ENCODE assay signal across 8 cellular contexts in genomic region chr10:70331486-70332268, GRCh38. TPM values are rescaled to one million over a fixed set of nuclear protein-coding genes. Genes with fewer than 3 reads are reported as not detected.
DNase-seq lines count a peak whose midpoint lies in the region; ATAC-seq and TF ChIP-seq lines count a peak whose summit lies in the region.

No MANE protein-coding gene starts in this region.

- ATAC-seq in activated naive CD8-positive, alpha-beta T cell treated with anti-CD3 and anti-CD28 coated beads, Interleukin-2, amount 10 ng/mL, durations not matched to agents 7 days and 5 days (ENCODE audit: low read depth): peak; percentile 57
- ATAC-seq in HG02981 (IDR thresholded peaks at IDR 0.05; ENCODE audit: unreplicated experiment) (peak; percentile 77), GM19324 (IDR thresholded peaks at IDR 0.05; ENCODE audit: low FRiP score, unreplicated experiment) (no peak)

- H3K36me3 ChIP-seq in adipocyte (ENCODE audit: control insufficient read depth, insufficient read depth, low read length, severe bottlenecking) (no peaks in the 10 kb centered on the region), left ventricle myocardium inferior (no peaks in the 10 kb centered on the region)

- no peak for DNase-seq in activated naive CD8-positive, alpha-beta T cell treated with anti-CD3 and anti-CD28 coated beads, Interleukin-2, amount 10 ng/mL, durations not matched to agents 7 days and 5 days
- DNase-seq in activated naive CD8-positive, alpha-beta T cell treated with anti-CD3 and anti-CD28 coated beads for 36 hours: no peak
- DNase-seq in NCI-H446 treated with DMSO at 0.1 percent for 48 hours (lab: John Stamatoyannopoulos, UW) (peak; percentile 56), adipocyte (ENCODE audit: low read depth) (peak; percentile 85), left ventricle myocardium inferior (peak; percentile 49), smooth muscle cell of the brain vasculature (ENCODE audit: low read depth, low spot score) (peak; percentile 85)

- intact Hi-C loops in left ventricle myocardium inferior (cut with micrococcal nuclease): no loop called here

- H3K4me1 ChIP-seq in adipocyte (ENCODE audit: control insufficient read depth, insufficient read depth, low read length) (peaks cover 28% of the 10 kb centered on the region), left ventricle myocardium inferior (peaks cover 59% of the 10 kb centered on the region)

- H3K27ac Mint-ChIP-seq in activated naive CD8-positive, alpha-beta T cell treated with anti-CD3 and anti-CD28 coated beads, Interleukin-2, amount 10 ng/mL, durations not matched to agents 7 days and 5 days: no peak overlapping the region
- H3K27ac Mint-ChIP-seq in activated naive CD8-positive, alpha-beta T cell treated with anti-CD3 and anti-CD28 coated beads for 36 hours: no peak overlapping the region

- H3K4me3 ChIP-seq in adipocyte (ENCODE audit: low read length) (peak overlapping the region; percentile 33), left ventricle myocardium inferior (no peak overlapping the region)

- no peak overlapping the region for H3K9ac ChIP-seq in adipocyte (ENCODE audit: low read length)

- POLR2A ChIA-PET in activated naive CD8-positive, alpha-beta T cell treated with anti-CD3 and anti-CD28 coated beads, Interleukin-2, amount 10 ng/mL, durations not matched to agents 7 days and 5 days (lab: Charles Lee): interaction anchor here (1.7 kb wide), 1 partner anchor 8 kb away, joined by 6 read pairs; no protein-coding TSS in a partner anchor

- peaks cover 13% of the 10 kb centered on the region for H3K9me3 Mint-ChIP-seq in activated naive CD8-positive, alpha-beta T cell treated with anti-CD3 and anti-CD28 coated beads, Interleukin-2, amount 10 ng/mL, durations not matched to agents 7 days and 5 days
- H3K9me3 Mint-ChIP-seq in activated naive CD8-positive, alpha-beta T cell treated with anti-CD3 and anti-CD28 coated beads for 36 hours: peaks cover 1% of the 10 kb centered on the region

- no peaks in the 10 kb centered on the region for H3K9me3 ChIP-seq in adipocyte (ENCODE audit: control insufficient read depth, low read length)
- H3K9me3 ChIP-seq in left ventricle myocardium inferior (replicated peaks): no peaks in the 10 kb centered on the region

- peak overlapping the region; percentile 45 for H3K4me3 Mint-ChIP-seq in activated naive CD8-positive, alpha-beta T cell treated with anti-CD3 and anti-CD28 coated beads, Interleukin-2, amount 10 ng/mL, durations not matched to agents 7 days and 5 days
- no peak overlapping the region for H3K4me3 Mint-ChIP-seq in activated naive CD8-positive, alpha-beta T cell treated with anti-CD3 and anti-CD28 coated beads for 36 hours

- H3K27me3 Mint-ChIP-seq in activated naive CD8-positive, alpha-beta T cell treated with anti-CD3 and anti-CD28 coated beads, Interleukin-2, amount 10 ng/mL, durations not matched to agents 7 days and 5 days: no peaks in the 10 kb centered on the region
- no peaks in the 10 kb centered on the region for H3K27me3 Mint-ChIP-seq in activated naive CD8-positive, alpha-beta T cell treated with anti-CD3 and anti-CD28 coated beads for 36 hours

- H3K4me1 Mint-ChIP-seq in activated naive CD8-positive, alpha-beta T cell treated with anti-CD3 and anti-CD28 coated beads, Interleukin-2, amount 10 ng/mL, durations not matched to agents 7 days and 5 days: peaks cover 31% of the 10 kb centered on the region
- H3K4me1 Mint-ChIP-seq in activated naive CD8-positive, alpha-beta T cell treated with anti-CD3 and anti-CD28 coated beads for 36 hours: peaks cover 11% of the 10 kb centered on the region

- peak; percentile 51 for TF ChIP-seq CTCF in left ventricle myocardium inferior (IDR thresholded peaks at IDR 0.05; ENCODE audit: borderline replicate concordance)

- H3K27me3 ChIP-seq in adipocyte (replicated peaks; ENCODE audit: control insufficient read depth, insufficient read depth, low read length) (no peaks in the 10 kb centered on the region), left ventricle myocardium inferior (ENCODE audit: low read depth) (no peaks in the 10 kb centered on the region)

- H3K27ac ChIP-seq in left ventricle myocardium inferior (replicated peaks): peak overlapping the region; percentile 82

- peaks cover 27% of the 10 kb centered on the region for H3K36me3 Mint-ChIP-seq in activated naive CD8-positive, alpha-beta T cell treated with anti-CD3 and anti-CD28 coated beads, Interleukin-2, amount 10 ng/mL, durations not matched to agents 7 days and 5 days
- peaks cover 8% of the 10 kb centered on the region for H3K36me3 Mint-ChIP-seq in activated naive CD8-positive, alpha-beta T cell treated with anti-CD3 and anti-CD28 coated beads for 36 hours

RNA-seq across cellular contexts. Expression of gene NPFFR1, which starts 47.9 kb away (rescaled TPM):
- total RNA-seq in activated naive CD8-positive, alpha-beta T cell treated with anti-CD3 and anti-CD28 coated beads, Interleukin-2, amount 10 ng/mL, durations not matched to agents 7 days and 5 days: under 1 TPM in 1 of 2 experiments, not detected in 1; 0.03 TPM
- total RNA-seq in activated naive CD8-positive, alpha-beta T cell treated with anti-CD3 and anti-CD28 coated beads for 36 hours: not detected
- not detected for total RNA-seq in left ventricle myocardium inferior

RNA-seq across cellular contexts. Expression of gene LRRC20, which starts 50.7 kb away (rescaled TPM):
- total RNA-seq in activated naive CD8-positive, alpha-beta T cell treated with anti-CD3 and anti-CD28 coated beads, Interleukin-2, amount 10 ng/mL, durations not matched to agents 7 days and 5 days: 10 to 100 TPM; 13.0 to 13.3 TPM
- 10 to 100 TPM; 14.0 to 16.0 TPM for total RNA-seq in activated naive CD8-positive, alpha-beta T cell treated with anti-CD3 and anti-CD28 coated beads for 36 hours
- 75.4 TPM for total RNA-seq in left ventricle myocardium inferior

Comparison
In these comparisons a context has a peak if more than half of its experiments do, and no peak if none do; other contexts are left out.
1. DNase-seq: peak in NCI-H446 treated with DMSO at 0.1 percent for 48 hours (single experiment), adipocyte (single experiment), left ventricle myocardium inferior (single experiment) and smooth muscle cell of the brain vasculature (single experiment); none in activated naive CD8-positive, alpha-beta T cell treated with anti-CD3 and anti-CD28 coated beads, Interleukin-2, amount 10 ng/mL, durations not matched to agents 7 days and 5 days (single experiment) and activated naive CD8-positive, alpha-beta T cell treated with anti-CD3 and anti-CD28 coated beads for 36 hours (single experiment).